In the genomic region with DNA sequence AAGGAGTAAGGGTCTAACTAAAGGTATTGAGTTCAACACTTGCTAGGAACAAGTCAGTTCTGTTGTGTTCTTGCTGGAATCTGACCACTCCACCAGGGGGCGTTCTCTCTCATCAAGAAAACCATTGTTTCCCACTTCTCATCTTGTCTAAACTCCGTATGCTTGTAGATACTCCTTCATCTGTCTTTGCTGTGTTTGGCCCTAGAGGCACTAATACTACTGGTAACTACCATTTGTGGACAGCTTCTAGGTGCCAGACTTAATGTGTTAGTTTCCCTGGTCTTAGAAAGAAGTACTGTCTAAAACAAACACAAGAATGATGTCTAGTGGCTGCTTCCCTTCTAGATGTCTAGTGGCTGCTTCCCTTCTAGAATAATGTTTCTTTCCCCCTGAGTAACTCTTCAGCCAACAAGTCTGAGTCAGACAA, we compare ENCODE assay signal across 8 cellular contexts. TPM values are rescaled to one million over a fixed set of nuclear protein-coding genes. Genes with fewer than 3 reads are reported as not detected.
DNase-seq lines count a peak whose midpoint lies in the region; ATAC-seq and TF ChIP-seq lines count a peak whose summit lies in the region.

No MANE protein-coding gene starts in this region.

- peak; percentile 72 for DNase-seq in NCI-H146 (lab: John Stamatoyannopoulos, UW)
- DNase-seq in T-helper 1 cell, result peak; percentile 37 to 70 (median 50)
- DNase-seq in amniotic stem cell (lab: John Stamatoyannopoulos, UW), result peak; percentile 63
- peak; percentile 72 for DNase-seq in left ventricle myocardium superior
- peak; percentile 52 for DNase-seq in retinal pigment epithelial cell (ENCODE audit: low read depth)

- H3K4me3 ChIP-seq in retinal pigment epithelial cell (ENCODE audit: low read length), result no peak overlapping the region

- peak; percentile 86 for TF ChIP-seq CTCF in retinal pigment epithelial cell (conservative IDR thresholded peaks at IDR 0.05; ENCODE audit: low read depth, low read length)

- ATAC-seq in GM18498 (IDR thresholded peaks at IDR 0.05; ENCODE audit: unreplicated experiment), result peak; percentile 50
- peak; percentile 87 for ATAC-seq in left ventricle myocardium superior
- ATAC-seq in HG02981 (IDR thresholded peaks at IDR 0.05; ENCODE audit: unreplicated experiment), result no peak
- no peak for ATAC-seq in GM21717 (IDR thresholded peaks at IDR 0.05; ENCODE audit: unreplicated experiment)

- intact Hi-C loops in left ventricle myocardium superior (cut with micrococcal nuclease), result loop anchor here (1.0 kb wide), 1 partner anchor 148 kb away; no protein-coding TSS in a partner anchor

RNA-seq across cellular contexts. Expression of gene PTPDC1, which starts 18.7 kb away (rescaled TPM):
- 8.3 TPM for total RNA-seq in left ventricle myocardium superior

Comparison
In these comparisons a context has a peak if more than half of its experiments do, and no peak if none do; other contexts are left out.
1. ATAC-seq: peak in GM18498 (single experiment) and left ventricle myocardium superior (single experiment); none in HG02981 (single experiment) and GM21717 (single experiment).
2. Peak in every context shown above with its lines, with median percentiles within 50 percentile points of each other: DNase-seq.